Comparison of ENCODE assay signal across 8 cellular contexts in the genomic region with DNA sequence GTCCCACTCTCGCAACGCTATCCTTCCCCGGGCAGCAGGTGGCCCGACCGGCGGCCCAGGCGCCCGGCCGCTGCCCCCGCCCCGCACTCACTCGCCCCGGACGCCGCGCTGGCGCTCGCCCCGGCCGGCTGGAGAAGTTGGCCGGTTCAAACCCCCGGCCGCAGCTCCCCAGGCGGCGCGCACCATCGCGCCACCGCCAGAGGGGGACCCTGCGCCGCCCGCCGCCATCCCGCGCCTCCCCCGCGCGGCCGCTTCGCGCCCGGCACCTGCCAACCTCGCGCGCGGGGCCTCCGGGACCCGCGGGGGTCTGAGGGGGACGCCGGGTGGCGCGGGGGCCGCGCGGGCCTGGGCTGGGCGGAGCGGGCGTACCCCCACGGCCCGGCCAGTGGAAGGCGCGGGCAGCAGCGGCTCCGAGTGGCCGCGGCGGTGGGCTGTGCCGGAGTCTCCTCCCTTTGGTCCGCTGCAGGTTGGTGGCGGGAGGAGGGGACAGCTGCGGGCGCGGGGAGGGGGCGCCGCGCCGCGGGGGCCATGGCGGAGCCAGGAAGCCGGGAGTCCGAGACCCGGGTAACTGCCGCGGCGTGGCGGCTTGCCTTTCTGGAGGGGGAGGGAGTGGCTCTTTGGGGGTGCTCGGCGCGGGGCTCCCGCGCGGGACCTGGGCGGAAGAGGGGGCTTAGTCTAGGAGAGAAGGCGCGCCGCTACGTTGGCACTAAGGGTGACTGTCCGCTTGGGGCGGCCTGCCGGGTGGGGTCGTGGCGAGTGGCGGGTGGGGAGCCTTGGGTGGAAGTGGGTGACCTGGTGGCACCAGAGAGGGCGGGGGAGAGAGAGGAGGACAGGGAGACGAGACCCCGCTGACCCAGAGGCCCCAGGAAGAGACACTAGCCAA. TPM values are rescaled to one million over a fixed set of nuclear protein-coding genes. Genes with fewer than 3 reads are reported as not detected.
A peak's percentile ranks its signal among the peaks of the same experiment; 100 is the strongest.
DNase-seq lines count a peak whose midpoint lies in the region; TF ChIP-seq lines count a peak whose summit lies in the region.

A gene (plus strand): TSS at position 434 of the 883 bp plus-strand sequence. CDS start 95 bp downstream, at position 529.
A gene (minus strand): TSS at position 139 of the 883 bp plus-strand sequence. CDS start 715 bp downstream, outside the sequence.

- H3K27me3 ChIP-seq in colonic mucosa (no peaks in the 10 kb centered on the region), layer of hippocampus (ENCODE audit: control insufficient read depth, insufficient read depth, low read length) (no peaks in the 10 kb centered on the region)

- peaks cover 49% of the 10 kb centered on the region for H3K4me1 ChIP-seq in colonic mucosa

- H3K27ac ChIP-seq in colonic mucosa (peak within 1 kb of the TSS; percentile 99), layer of hippocampus (ENCODE audit: low read depth, low read length) (peak within 1 kb of the TSS; percentile 94)

- H3K9me3 ChIP-seq in colonic mucosa = no peaks in the 10 kb centered on the region

- DNase-seq in GM03348 (ENCODE audit: low spot score) (peak; percentile 96), H4 (ENCODE audit: low spot score) (peak; percentile 29), NB4 (ENCODE audit: low read depth) (peak; percentile 87), colonic mucosa (peak; percentile 80), NCI-H774 (lab: John Stamatoyannopoulos, UW) (no peak)
- DNase-seq in stimulated activated CD4-positive, alpha-beta T cell treated with anti-CD3 and anti-CD28 coated beads, Interleukin-1b, Interleukin-23, amount 100 ng/mL, for 48 hours = peak; percentile 18

- TF ChIP-seq POLR2A in NB4 (IDR thresholded peaks at IDR 0.05; ENCODE audit: extremely low read depth, insufficient read length) = peak; percentile 59

- H3K4me3 ChIP-seq in NB4 (ENCODE audit: low read depth, low read length) (peak within 1 kb of the TSS; percentile 95), WI38 (ENCODE audit: low read depth, low read length) (peak within 1 kb of the TSS; percentile 82), colonic mucosa (peak within 1 kb of the TSS; percentile 87)

- intact Hi-C loops in colonic mucosa (cut with DNase I) = no loop called here

- H3K36me3 ChIP-seq in colonic mucosa = no peaks in the 10 kb centered on the region

- no peak for TF ChIP-seq CTCF in NB4 (IDR thresholded peaks at IDR 0.05; ENCODE audit: low read depth, low read length)
- TF ChIP-seq CTCF in WI38 (IDR thresholded peaks at IDR 0.05; ENCODE audit: low read depth, low read length) = no peak
- TF ChIP-seq CTCF in colonic mucosa (IDR thresholded peaks at IDR 0.05) = no peak

- peak within 1 kb of the TSS; percentile 94 to 97 for H3K9ac ChIP-seq in colonic mucosa (ENCODE audit: low read depth in 2 of 2, low read length in 2 of 2)

RNA-seq across cellular contexts. Expression of the first gene that starts in this region (rescaled TPM):
- total RNA-seq in H4 (2014; rRNA removed; shearing (Covaris generic)) = 39.6 and 50.0 TPM in 2 replicates
- 100 to 1,000 TPM; 217 to 259 TPM for total RNA-seq in colonic mucosa

RNA-seq across cellular contexts. Expression of the second gene that starts in this region (rescaled TPM):
- 31.7 and 38.2 TPM in 2 replicates for total RNA-seq in H4 (2014; rRNA removed; shearing (Covaris generic))
- total RNA-seq in colonic mucosa = 100 to 1,000 TPM; 410 to 474 TPM

Comparison
In these comparisons a context has a peak if more than half of its experiments do, and no peak if none do; other contexts are left out.
1. RNA of the second gene that starts in this region (total RNA-seq): 410 to 474 TPM in colonic mucosa; 31.7 to 38.2 TPM in H4; every median in the first group is over 10 times any median in the second.
2. Peak in every context shown above with its lines, with median percentiles within 50 percentile points of each other: H3K4me3 ChIP-seq.